8 cellular contexts compared by ENCODE assay signal in the genomic region with DNA sequence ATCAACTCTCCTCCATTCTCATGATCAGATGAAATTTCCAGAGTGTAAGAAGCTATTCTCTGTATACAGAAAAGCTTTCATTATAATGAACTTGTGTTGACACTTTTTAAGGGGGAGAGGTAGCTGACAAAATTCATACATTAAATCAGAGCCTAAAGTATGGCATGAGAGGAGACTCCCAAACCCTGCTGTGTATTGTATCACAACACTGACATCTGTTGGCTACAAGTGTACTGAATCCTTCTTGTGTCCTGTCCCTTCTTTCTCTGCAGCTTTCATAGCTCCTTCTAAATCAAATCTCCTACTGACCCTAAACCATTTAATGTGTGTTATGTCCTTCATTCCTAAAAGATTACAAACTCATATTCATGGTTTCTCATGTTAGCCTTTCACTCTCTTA.
DNase-seq lines count a peak whose midpoint lies in the region; TF ChIP-seq lines count a peak whose summit lies in the region.

No MANE protein-coding gene starts in this region.

- H3K27me3 ChIP-seq in esophagus squamous epithelium = no peaks in the 10 kb centered on the region

- POLR2A ChIA-PET in RWPE1 (lab: Yijun Ruan, JAX; ENCODE audit: low non-redundant PET) = no interaction called here

- H3K9me3 ChIP-seq in esophagus squamous epithelium = no peaks in the 10 kb centered on the region

- H3K27ac ChIP-seq in RWPE1 = no peak overlapping the region
- H3K27ac ChIP-seq in esophagus squamous epithelium = no peak overlapping the region

- no peak for TF ChIP-seq POLR2A in esophagus squamous epithelium (IDR thresholded peaks at IDR 0.05)

- H3K4me1 ChIP-seq in esophagus squamous epithelium = no peaks in the 10 kb centered on the region

- TF ChIP-seq CTCF in LNCAP (IDR thresholded peaks at IDR 0.05) (peak; percentile 53), RWPE1 (conservative IDR thresholded peaks at IDR 0.05; ENCODE audit: low read depth) (peak; percentile 56), foreskin fibroblast (IDR thresholded peaks at IDR 0.05; ENCODE audit: low read depth, low read length) (peak; percentile 44), esophagus squamous epithelium (IDR thresholded peaks at IDR 0.05) (peak in 3 of 6 experiments; percentile 7 to 40 (median 17))

- CTCF ChIA-PET in RWPE1 (lab: Yijun Ruan, JAX) = interaction anchor here (0.6 to 1.4 kb wide), 9 partner anchors 9 to 879 kb away, joined by 3 to 8 read pairs (median 3); no protein-coding TSS in a partner anchor

- intact Hi-C loops in esophagus squamous epithelium (cut with DNase I) = no loop called here

- H3K4me3 ChIP-seq in foreskin fibroblast (ENCODE audit: low read depth in 1 of 2, low read length in 2 of 2) (no peak overlapping the region), esophagus squamous epithelium (no peak overlapping the region)

- DNase-seq in NCI-H187 treated with DMSO at 0.1 percent for 48 hours (lab: John Stamatoyannopoulos, UW) (peak; percentile 10), NCI-H187 (lab: John Stamatoyannopoulos, UW) (no peak), RWPE1 (ENCODE audit: low spot score) (peak; percentile 45), foreskin fibroblast (peak; percentile 14 to 42), smooth muscle cell of the brain vasculature (ENCODE audit: low read depth, low spot score) (peak; percentile 3), esophagus squamous epithelium (lab: John Stamatoyannopoulos, UW) (no peak)
- DNase-seq in effector CD4-positive, alpha-beta T cell = no peak

- no peaks in the 10 kb centered on the region for H3K36me3 ChIP-seq in esophagus squamous epithelium

Comparison
In these comparisons a context has a peak if more than half of its experiments do, and no peak if none do; other contexts are left out.
1. DNase-seq: peak in NCI-H187 treated with DMSO at 0.1 percent for 48 hours (single experiment), RWPE1 (single experiment), foreskin fibroblast (2 of 2) and smooth muscle cell of the brain vasculature (single experiment); none in NCI-H187 (0 of 2), esophagus squamous epithelium (single experiment) and effector CD4-positive, alpha-beta T cell (single experiment).